Comparison of ENCODE assay signal across 19 cellular contexts in the genomic region with DNA sequence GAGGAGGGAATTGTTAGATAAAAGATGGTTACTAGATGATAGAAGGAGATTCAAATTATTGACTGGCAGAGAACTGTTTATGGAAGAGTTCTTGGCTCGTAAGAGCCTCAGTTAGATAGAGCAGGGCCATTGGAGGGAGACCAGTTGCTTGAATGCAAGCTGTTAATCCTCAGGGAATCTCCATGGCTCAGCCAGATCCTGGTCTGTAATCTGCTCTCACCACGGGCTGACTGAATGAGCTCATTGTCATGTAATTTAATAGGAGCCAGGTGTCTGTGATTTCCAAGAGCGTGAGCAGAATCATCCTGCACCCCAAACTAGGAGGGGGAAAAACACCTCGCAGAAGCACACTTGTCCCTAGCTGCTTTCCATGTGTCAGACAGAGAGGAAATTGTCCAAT. TPM values are rescaled to one million over a fixed set of nuclear protein-coding genes. Genes with fewer than 3 reads are reported as not detected.
DNase-seq lines count a peak whose midpoint lies in the region; ATAC-seq and TF ChIP-seq lines count a peak whose summit lies in the region.
"Had no signal": no experiment of that assay in that cellular context is flagged by ENCODE, and none has a peak within 500 bp of the region (broad histone marks: within the 10 kb centered on the region; RNA-seq: fewer than 3 reads in every experiment).

No MANE protein-coding gene starts in this region.

- POLR2A ChIA-PET in CD8-positive, alpha-beta memory T cell (lab: Charles Lee), result interaction anchor here (0.6 kb wide), 1 partner anchor 37 kb away, joined by 3 read pairs; no protein-coding TSS in a partner anchor

- CTCF ChIA-PET in CD8-positive, alpha-beta memory T cell (lab: Charles Lee), result no interaction called here

- DNase-seq in HAP-1 (ENCODE audit: low spot score in 2 of 2), result peak; percentile 61 to 66
- peak; percentile 60 for DNase-seq in NCI-H345 (lab: John Stamatoyannopoulos, UW)
- peak; percentile 9 for DNase-seq in fibroblast of mammary gland (ENCODE audit: low read depth)
- peak; percentile 19 for DNase-seq in retina
- DNase-seq in CD8-positive, alpha-beta memory T cell, result no peak
- no peak for DNase-seq in transverse colon
- DNase-seq: activated CD4-positive, alpha-beta T cell treated with anti-CD3 and anti-CD28 coated beads for 1 hour; central memory CD4-positive, alpha-beta T cell; foreskin melanocyte; KBM-7; kidney; naive B cell; NCI-H187 treated with DMSO at 0.1 percent for 48 hours; PC-9; stimulated activated naive CD4-positive, alpha-beta T cell treated with Interleukin-2 at 50 U/mL for 16 hours had no signal

- no peak for ATAC-seq in HG03565 (IDR thresholded peaks at IDR 0.05; ENCODE audit: unreplicated experiment)

- no peak overlapping the region for H3K27ac Mint-ChIP-seq in CD8-positive, alpha-beta memory T cell
- H3K27ac Mint-ChIP-seq: activated naive CD8-positive, alpha-beta T cell had no signal

- TF ChIP-seq POLR2A in transverse colon (IDR thresholded peaks at IDR 0.05), result no peak

- in situ Hi-C loops in HAP-1 (cut with MboI; ENCODE audit: low sequenced_read_pairs) (no loop called here), transverse colon (cut with MboI; ENCODE audit: low pct_ligation_motif_present in 1 of 4, low pct_unique_long_range_greater_than_20kb in 1 of 4, low sequenced_read_pairs in 3 of 4) (loop anchor here in 2 of 4 donors (25.0 kb wide), 1 partner anchor 146 kb away; no protein-coding TSS in a partner anchor)

- intact Hi-C loops in transverse colon (cut with DNase I; ENCODE audit: low total_unique reads), result no loop called here

- no peaks in the 10 kb centered on the region for H3K9me3 Mint-ChIP-seq in CD8-positive, alpha-beta memory T cell
- H3K9me3 Mint-ChIP-seq: naive B cell had no signal

- no peak overlapping the region for H3K4me3 Mint-ChIP-seq in CD8-positive, alpha-beta memory T cell
- H3K4me3 Mint-ChIP-seq: activated naive CD8-positive, alpha-beta T cell; naive B cell had no signal

- H3K4me1 ChIP-seq in HAP-1, result peaks cover 7% of the 10 kb centered on the region
- H3K4me1 ChIP-seq in CD8-positive, alpha-beta memory T cell (ENCODE audit: insufficient read depth, low read length), result no peaks in the 10 kb centered on the region
- no peaks in the 10 kb centered on the region for H3K4me1 ChIP-seq in transverse colon

- no peak for TF ChIP-seq EP300 in transverse colon (IDR thresholded peaks at IDR 0.05; ENCODE audit: low read depth)

- H3K4me3 ChIP-seq in HAP-1, result no peak overlapping the region
- no peak overlapping the region for H3K4me3 ChIP-seq in fibroblast of mammary gland (ENCODE audit: control insufficient read depth, low read depth, low read length)
- no peak overlapping the region for H3K4me3 ChIP-seq in CD8-positive, alpha-beta memory T cell (ENCODE audit: low read length)
- no peak overlapping the region for H3K4me3 ChIP-seq in transverse colon
- H3K4me3 ChIP-seq: PC-9 had no signal

- TF ChIP-seq CTCF in fibroblast of mammary gland (conservative IDR thresholded peaks at IDR 0.05; ENCODE audit: control insufficient read depth, insufficient read depth, low read depth, low read length) (no peak), transverse colon (IDR thresholded peaks at IDR 0.05) (no peak)

- no peaks in the 10 kb centered on the region for H3K27me3 ChIP-seq in HAP-1 (ENCODE audit: low read depth)
- no peaks in the 10 kb centered on the region for H3K27me3 ChIP-seq in CD8-positive, alpha-beta memory T cell (ENCODE audit: insufficient read depth, low read length, poor library complexity, severe bottlenecking)
- H3K27me3 ChIP-seq in transverse colon, result no peaks in the 10 kb centered on the region

- peaks cover 2 to 13% of the 10 kb centered on the region in 2 donors for H3K27me3 Mint-ChIP-seq in CD8-positive, alpha-beta memory T cell
- H3K27me3 Mint-ChIP-seq: naive B cell had no signal

- H3K36me3 Mint-ChIP-seq in CD8-positive, alpha-beta memory T cell, result no peaks in the 10 kb centered on the region
- H3K36me3 Mint-ChIP-seq: activated naive CD8-positive, alpha-beta T cell; naive B cell had no signal

- H3K36me3 ChIP-seq in HAP-1 (replicated peaks), result no peaks in the 10 kb centered on the region
- no peaks in the 10 kb centered on the region for H3K36me3 ChIP-seq in CD8-positive, alpha-beta memory T cell (ENCODE audit: insufficient read depth, low read length)
- no peaks in the 10 kb centered on the region for H3K36me3 ChIP-seq in transverse colon

- 25 to 29% methylated on average over 1 to 4 of the region's 4 CpGs for WGBS in transverse colon (ENCODE audit: low coverage in 1 of 2), 2 donors

- H3K4me1 Mint-ChIP-seq in CD8-positive, alpha-beta memory T cell, result peaks cover 0 to 4% (median 0%) of the 10 kb centered on the region in 3 donors

- H3K9me3 ChIP-seq in HAP-1 (no peaks in the 10 kb centered on the region), transverse colon (no peaks in the 10 kb centered on the region)
- H3K9me3 ChIP-seq in CD8-positive, alpha-beta memory T cell (ENCODE audit: low read length), result no peaks in the 10 kb centered on the region

- H3K27ac ChIP-seq in CD8-positive, alpha-beta memory T cell (ENCODE audit: low read depth, low read length), result no peak overlapping the region
- no peak overlapping the region for H3K27ac ChIP-seq in transverse colon
- H3K27ac ChIP-seq: C4-2B, PC-9 had no signal

RNA-seq across cellular contexts. Expression of gene KCNMB1, which starts 19.0 kb away (rescaled TPM):
- not detected for total RNA-seq in CD8-positive, alpha-beta memory T cell
- polyA plus RNA-seq in CD8-positive, alpha-beta memory T cell, result not detected
- 10 to 100 TPM in 1 of 4 donors, 1 to 10 TPM in 3; 6.0 to 17.2 (median 8.0) TPM for total RNA-seq in transverse colon
- total RNA-seq: PC-9; T-helper 1 cell treated with Interleukin-12 subunit alpha and Interleukin-12 subunit beta and Interleukin-4 antibody, amounts not matched to agents 30 ng/mL and 1 ng/mL, for 36 hours had no signal

Comparison
In these comparisons a context has a peak if more than half of its experiments do, and no peak if none do; other contexts are left out.
1. DNase-seq: peak in HAP-1 (2 of 2), NCI-H345 (single experiment), fibroblast of mammary gland (single experiment) and retina (single experiment); none in CD8-positive, alpha-beta memory T cell (0 of 5) and transverse colon (single experiment).
2. RNA of gene KCNMB1, which starts 19.0 kb away (total RNA-seq): 6.0 to 17.2 TPM in transverse colon; not detected in CD8-positive, alpha-beta memory T cell; every median in the first group is over 4 times any median in the second.